9 cellular contexts compared by ENCODE assay signal in genomic region chr3:51955175-51955892, GRCh38. TPM values are rescaled to one million over a fixed set of nuclear protein-coding genes. Genes with fewer than 3 reads are reported as not detected.
DNase-seq lines count a peak whose midpoint lies in the region; ATAC-seq, FAIRE-seq and TF ChIP-seq lines count a peak whose summit lies in the region.
"Had no signal": no experiment of that assay in that cellular context is flagged by ENCODE, and none has a peak within 500 bp of the region (broad histone marks: within the 10 kb centered on the region; RNA-seq: fewer than 3 reads in every experiment).

A gene with protein sequence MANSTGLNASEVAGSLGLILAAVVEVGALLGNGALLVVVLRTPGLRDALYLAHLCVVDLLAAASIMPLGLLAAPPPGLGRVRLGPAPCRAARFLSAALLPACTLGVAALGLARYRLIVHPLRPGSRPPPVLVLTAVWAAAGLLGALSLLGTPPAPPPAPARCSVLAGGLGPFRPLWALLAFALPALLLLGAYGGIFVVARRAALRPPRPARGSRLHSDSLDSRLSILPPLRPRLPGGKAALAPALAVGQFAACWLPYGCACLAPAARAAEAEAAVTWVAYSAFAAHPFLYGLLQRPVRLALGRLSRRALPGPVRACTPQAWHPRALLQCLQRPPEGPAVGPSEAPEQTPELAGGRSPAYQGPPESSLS (plus strand): TSS chr3:51955381. CDS start chr3:51955653, 272 bp downstream.

- POLR2A ChIA-PET in CD8-positive, alpha-beta T cell (lab: Charles Lee), result interaction anchor here (1.3 kb wide), 1 partner anchor 18 kb away, joined by 3 read pairs; no protein-coding TSS in a partner anchor

- peak within 1 kb of the TSS; percentile 28 for H3K4me3 ChIP-seq in CD8-positive, alpha-beta T cell (ENCODE audit: low read depth, low read length)
- H3K4me3 ChIP-seq in hepatocyte, result peak within 1 kb of the TSS; percentile 20
- H3K4me3 ChIP-seq in SJCRH30, result no peak within 1 kb of the TSS

- H3K4me1 ChIP-seq in CD8-positive, alpha-beta T cell (ENCODE audit: insufficient read depth, low read length), result peaks cover 7% of the 10 kb centered on the region
- H3K4me1 ChIP-seq in hepatocyte (ENCODE audit: insufficient read depth) (peaks cover 11% of the 10 kb centered on the region), SJCRH30 (peaks cover 8% of the 10 kb centered on the region; the same call in 1 of the 2 replicates)

- peak within 1 kb of the TSS; percentile 83 for H2AFZ ChIP-seq in hepatocyte

- ATAC-seq in CD8-positive, alpha-beta T cell, result no peak
- ATAC-seq in T-helper 17 cell (no peak), HG02884 (IDR thresholded peaks at IDR 0.05; ENCODE audit: unreplicated experiment) (no peak), GM21381 (IDR thresholded peaks at IDR 0.05; ENCODE audit: unreplicated experiment) (no peak)

- no peak for FAIRE-seq in GM12892 (lab: Jason Lieb, UNC)

- H3K4me2 ChIP-seq in hepatocyte, result peak within 1 kb of the TSS; percentile 89

- H3K36me3 ChIP-seq in CD8-positive, alpha-beta T cell (ENCODE audit: insufficient read depth, low read length), result no peaks in the 10 kb centered on the region
- no peaks in the 10 kb centered on the region for H3K36me3 ChIP-seq in hepatocyte (replicated peaks; ENCODE audit: insufficient read depth, low read depth)
- H3K36me3 ChIP-seq in SJCRH30, result peaks cover 41% of the 10 kb centered on the region

- no peaks in the 10 kb centered on the region for H3K79me2 ChIP-seq in hepatocyte

- H3K9me3 ChIP-seq in CD8-positive, alpha-beta T cell (ENCODE audit: low read length), result no peaks in the 10 kb centered on the region
- H3K9me3 ChIP-seq in T-helper 17 cell (ENCODE audit: control insufficient read depth, low read length, poor library complexity, severe bottlenecking), result no peaks in the 10 kb centered on the region
- no peaks in the 10 kb centered on the region for H3K9me3 ChIP-seq in hepatocyte (ENCODE audit: low read depth)
- H3K9me3 ChIP-seq in SJCRH30 (replicated peaks), result no peaks in the 10 kb centered on the region

- intact Hi-C loops in CD8-positive, alpha-beta T cell (cut with DNase I, micrococcal nuclease), result no loop called here
- intact Hi-C loops in posterior cingulate gyrus (cut with DNase I), result no loop called here

- H3K9me3 Mint-ChIP-seq in CD8-positive, alpha-beta T cell, result no peaks in the 10 kb centered on the region

- no peak within 1 kb of the TSS for H3K27ac ChIP-seq in CD8-positive, alpha-beta T cell (ENCODE audit: low read depth, low read length)
- no peak within 1 kb of the TSS for H3K27ac ChIP-seq in hepatocyte
- H3K27ac ChIP-seq in SJCRH30, result no peak within 1 kb of the TSS

- H3K27me3 Mint-ChIP-seq in CD8-positive, alpha-beta T cell (ENCODE audit: low read depth), result peaks cover 18% of the 10 kb centered on the region
- H3K27me3 Mint-ChIP-seq in T-helper 17 cell, result peaks cover 22% of the 10 kb centered on the region

- H3K4me3 Mint-ChIP-seq in CD8-positive, alpha-beta T cell, result peak within 1 kb of the TSS; percentile 66
- peak within 1 kb of the TSS; percentile 52 for H3K4me3 Mint-ChIP-seq in T-helper 17 cell

- H3K4me1 Mint-ChIP-seq in CD8-positive, alpha-beta T cell (ENCODE audit: low read depth), result peaks cover 5% of the 10 kb centered on the region
- peaks cover 7% of the 10 kb centered on the region for H3K4me1 Mint-ChIP-seq in T-helper 17 cell

- no peaks in the 10 kb centered on the region for H4K20me1 ChIP-seq in hepatocyte (ENCODE audit: insufficient read depth, poor library complexity, severe bottlenecking)

- TF ChIP-seq POLR2A in GM12892 (IDR thresholded peaks at IDR 0.05; ENCODE audit: low read depth, low read length), result no peak

- DNase-seq in CD8-positive, alpha-beta T cell, result no peak
- DNase-seq in T-helper 17 cell (no peak), hepatocyte (ENCODE audit: low spot score) (no peak), posterior cingulate gyrus (peak; percentile 68 to 98 (median 82)), GM12892 (ENCODE audit: insufficient read length) (no peak), SJCRH30 (no peak)
- DNase-seq: amniotic stem cell had no signal

- TF ChIP-seq CTCF in CD8-positive, alpha-beta T cell (IDR thresholded peaks at IDR 0.05), result no peak
- no peak for TF ChIP-seq CTCF in hepatocyte (IDR thresholded peaks at IDR 0.05; ENCODE audit: poor library complexity)

- CTCF ChIA-PET in CD8-positive, alpha-beta T cell (lab: Charles Lee), result interaction anchor here (0.7 to 3.2 kb wide), 2 partner anchors 13 to 19 kb away, joined by 3 to 12 read pairs; partner anchors contain the start of genes ABHD14B, PARP3 and RRP9

- 24% methylated on average over 32 of the region's 33 CpGs for WGBS in hepatocyte (ENCODE audit: low lambda C conversion rate, missing lambda C conversion rate)

- H3K27me3 ChIP-seq in CD8-positive, alpha-beta T cell (ENCODE audit: insufficient read depth, low read length), result peaks cover 3% of the 10 kb centered on the region
- H3K27me3 ChIP-seq in hepatocyte, result peaks cover 22% of the 10 kb centered on the region
- H3K27me3 ChIP-seq in SJCRH30, result no peaks in the 10 kb centered on the region

- H3K36me3 Mint-ChIP-seq in CD8-positive, alpha-beta T cell, result peaks cover 3% of the 10 kb centered on the region
- peaks cover 10% of the 10 kb centered on the region for H3K36me3 Mint-ChIP-seq in T-helper 17 cell (ENCODE audit: low read depth)

- H3K27ac Mint-ChIP-seq in CD8-positive, alpha-beta T cell, result no peak within 1 kb of the TSS
- H3K27ac Mint-ChIP-seq in T-helper 17 cell, result no peak within 1 kb of the TSS

- H3K9me2 ChIP-seq in hepatocyte (replicated peaks; ENCODE audit: insufficient read depth), result no peaks in the 10 kb centered on the region

RNA-seq across cellular contexts. Expression of the gene that starts here (rescaled TPM):
- not detected for total RNA-seq in CD8-positive, alpha-beta T cell
- total RNA-seq in T-helper 17 cell (not detected), hepatocyte (not detected in 2 replicates)
- polyA plus RNA-seq in hepatocyte, result 0.08 TPM in 1 of 2 replicates, not detected in the other
- polyA plus RNA-seq in GM12892 (2012; ENCODE audit: missing spikeins), result not detected
- total RNA-seq in SJCRH30 (2014; rRNA removed; shearing (Covaris generic)), result not detected in 2 replicates

Comparison
In these comparisons a context has a peak if more than half of its experiments do, and no peak if none do; other contexts are left out.
1. DNase-seq: peak in posterior cingulate gyrus (10 of 10); none in CD8-positive, alpha-beta T cell (0 of 7), T-helper 17 cell (0 of 3), hepatocyte (single experiment), GM12892 (single experiment) and SJCRH30 (0 of 2).